18 cellular contexts compared by ENCODE assay signal in genomic region chr18:13237641-13238040, GRCh38.
"Had no signal": no experiment of that assay in that cellular context is flagged by ENCODE, and none has a peak within 500 bp of the region (broad histone marks: within the 10 kb centered on the region; RNA-seq: fewer than 3 reads in every experiment).

No MANE protein-coding gene starts in this region.

- H3K27ac ChIP-seq: epithelial cell of prostate, gastrocnemius medialis, heart right ventricle, neutrophil, right atrium auricular region had no signal

- H3K4me3 Mint-ChIP-seq: dendritic cell treated with granulocyte-macrophage colony-stimulating factor and Interleukin-4, amounts not matched to agents 40 ng/mL and 50 ng/mL, for 4 days; effector memory CD8-positive, alpha-beta T cell; naive thymus-derived CD4-positive, alpha-beta T cell; nephron progenitor cell had no signal

- DNase-seq: effector memory CD8-positive, alpha-beta T cell; gastrocnemius medialis; heart right ventricle; hypothalamus; kidney glomerular epithelial cell; mammary epithelial cell; naive thymus-derived CD4-positive, alpha-beta T cell; nephron progenitor cell; small intestine; stimulated activated CD4-positive, alpha-beta T cell treated with anti-CD3 and anti-CD28 coated beads, Interleukin-12 subunit alpha, Interleukin-12 subunit beta, amount 100 ng/mL, for 4 hours; stimulated activated CD4-positive, alpha-beta T cell treated with anti-CD3 and anti-CD28 coated beads, Interleukin-2, amount 100 ng/mL, for 48 hours; stimulated activated naive CD4-positive, alpha-beta T cell treated with Interleukin-2 at 50 U/mL for 16 hours; trophoblast cell had no signal

- H3K36me3 Mint-ChIP-seq: naive thymus-derived CD4-positive, alpha-beta T cell had no signal

- H3K36me3 ChIP-seq: gastrocnemius medialis, neutrophil, right atrium auricular region had no signal

- H3K27me3 Mint-ChIP-seq: dendritic cell treated with granulocyte-macrophage colony-stimulating factor and Interleukin-4, amounts not matched to agents 40 ng/mL and 50 ng/mL, for 4 days; naive thymus-derived CD4-positive, alpha-beta T cell had no signal

- H3K4me3 ChIP-seq: esophagus muscularis mucosa, gastrocnemius medialis, heart right ventricle, right atrium auricular region had no signal

- H3K27me3 ChIP-seq: esophagus muscularis mucosa, gastrocnemius medialis, heart right ventricle, neutrophil, right atrium auricular region had no signal

- H3K9me3 ChIP-seq: esophagus muscularis mucosa, gastrocnemius medialis, heart right ventricle, neutrophil, right atrium auricular region had no signal

- H3K27ac Mint-ChIP-seq: dendritic cell treated with granulocyte-macrophage colony-stimulating factor and Interleukin-4, amounts not matched to agents 40 ng/mL and 50 ng/mL, for 4 days; effector memory CD8-positive, alpha-beta T cell; nephron progenitor cell had no signal

- ATAC-seq: effector memory CD8-positive, alpha-beta T cell; gastrocnemius medialis; heart right ventricle; naive thymus-derived CD4-positive, alpha-beta T cell had no signal

- H3K9me3 Mint-ChIP-seq: dendritic cell treated with granulocyte-macrophage colony-stimulating factor and Interleukin-4, amounts not matched to agents 40 ng/mL and 50 ng/mL, for 4 days; effector memory CD8-positive, alpha-beta T cell; naive thymus-derived CD4-positive, alpha-beta T cell; nephron progenitor cell had no signal
